In genomic region chr5:38441730-38442573, GRCh38 we compare ENCODE assay signal across 7 cellular contexts.
DNase-seq lines count a peak whose midpoint lies in the region; ATAC-seq and FAIRE-seq lines count a peak whose summit lies in the region.

No MANE protein-coding gene starts in this region.

- DNase-seq in GM18507 (ENCODE audit: extremely low spot score, insufficient read length, low read depth): peak; percentile 60
- peak; percentile 91 for DNase-seq in NCI-H1694 (lab: John Stamatoyannopoulos, UW)
- peak; percentile 84 for DNase-seq in SW480 (ENCODE audit: low spot score)
- peak; percentile 97 for DNase-seq in adipocyte (ENCODE audit: low read depth)
- DNase-seq in left cardiac atrium: peak; percentile 88
- peak; percentile 82 for DNase-seq in retina

- no peaks in the 10 kb centered on the region for H3K36me3 ChIP-seq in adipocyte (ENCODE audit: control insufficient read depth, insufficient read depth, low read length, severe bottlenecking)

- FAIRE-seq in GM18507 (lab: Jason Lieb, UNC): peak; percentile 76

- H3K9ac ChIP-seq in adipocyte (ENCODE audit: low read length): no peak overlapping the region

- ATAC-seq in HG02938 (IDR thresholded peaks at IDR 0.05; ENCODE audit: unreplicated experiment): peak; percentile 100
- ATAC-seq in left cardiac atrium: peak; percentile 91 to 95

- H3K4me3 ChIP-seq in adipocyte (ENCODE audit: low read length): no peak overlapping the region

- no peaks in the 10 kb centered on the region for H3K9me3 ChIP-seq in adipocyte (ENCODE audit: control insufficient read depth, low read length)

- intact Hi-C loops in left cardiac atrium (cut with DNase I): loop anchor here (2.0 to 5.0 kb wide), 3 partner anchors 225 to 365 kb away; no protein-coding TSS in a partner anchor

- H3K4me1 ChIP-seq in adipocyte (ENCODE audit: control insufficient read depth, insufficient read depth, low read length): peaks cover 16% of the 10 kb centered on the region

- no peaks in the 10 kb centered on the region for H3K27me3 ChIP-seq in adipocyte (replicated peaks; ENCODE audit: control insufficient read depth, insufficient read depth, low read length)
